8 cellular contexts compared by ENCODE assay signal in genomic region chr10:13891542-13892431, GRCh38.
A peak's percentile ranks its signal among the peaks of the same experiment; 100 is the strongest.
DNase-seq lines count a peak whose midpoint lies in the region; ATAC-seq and TF ChIP-seq lines count a peak whose summit lies in the region.

No MANE protein-coding gene starts in this region.

- H3K36me3 Mint-ChIP-seq in activated CD4-positive, alpha-beta T cell treated with anti-CD3 and anti-CD28 coated beads, Interleukin-2, amount 10 ng/mL, durations not matched to agents 7 days and 5 days (ENCODE audit: low read depth) = no peaks in the 10 kb centered on the region

- H3K4me3 ChIP-seq in cardiac muscle cell = peak overlapping the region; percentile 54
- H3K4me3 ChIP-seq in prostate gland = peak overlapping the region; percentile 40 to 42

- H3K36me3 ChIP-seq in cardiac muscle cell = no peaks in the 10 kb centered on the region
- no peaks in the 10 kb centered on the region for H3K36me3 ChIP-seq in prostate gland

- POLR2A ChIA-PET in activated CD4-positive, alpha-beta T cell treated with anti-CD3 and anti-CD28 coated beads, Interleukin-2, amount 10 ng/mL, durations not matched to agents 7 days and 5 days (lab: Charles Lee) = no interaction called here

- H3K4me1 ChIP-seq in cardiac muscle cell (ENCODE audit: low read depth) (no peaks in the 10 kb centered on the region), prostate gland (replicated peaks) (no peaks in the 10 kb centered on the region)

- 3% methylated on average over 22 of the region's 95 CpGs for WGBS in prostate gland

- H3K27ac ChIP-seq in cardiac muscle cell = no peak overlapping the region
- H3K27ac ChIP-seq in prostate gland = peak overlapping the region; percentile 35 to 61

- CTCF ChIA-PET in activated CD4-positive, alpha-beta T cell treated with anti-CD3 and anti-CD28 coated beads, Interleukin-2, amount 10 ng/mL, durations not matched to agents 7 days and 5 days (lab: Charles Lee) = no interaction called here

- peak overlapping the region; percentile 33 for H3K4me3 Mint-ChIP-seq in activated CD4-positive, alpha-beta T cell treated with anti-CD3 and anti-CD28 coated beads, Interleukin-2, amount 10 ng/mL, durations not matched to agents 7 days and 5 days

- no peak overlapping the region for H3K27ac Mint-ChIP-seq in activated CD4-positive, alpha-beta T cell treated with anti-CD3 and anti-CD28 coated beads, Interleukin-2, amount 10 ng/mL, durations not matched to agents 7 days and 5 days

- no peak for TF ChIP-seq POLR2A in prostate gland (IDR thresholded peaks at IDR 0.05)

- H3K9me3 ChIP-seq in cardiac muscle cell (ENCODE audit: low read depth) (no peaks in the 10 kb centered on the region), prostate gland (no peaks in the 10 kb centered on the region)

- peaks cover 11% of the 10 kb centered on the region for H3K4me1 Mint-ChIP-seq in activated CD4-positive, alpha-beta T cell treated with anti-CD3 and anti-CD28 coated beads, Interleukin-2, amount 10 ng/mL, durations not matched to agents 7 days and 5 days

- no peaks in the 10 kb centered on the region for H3K9me3 Mint-ChIP-seq in activated CD4-positive, alpha-beta T cell treated with anti-CD3 and anti-CD28 coated beads, Interleukin-2, amount 10 ng/mL, durations not matched to agents 7 days and 5 days

- intact Hi-C loops in prostate gland (cut with DNase I) = loop anchor here (5.0 kb wide), 3 partner anchors 54 to 99 kb away; no protein-coding TSS in a partner anchor

- H3K27me3 Mint-ChIP-seq in activated CD4-positive, alpha-beta T cell treated with anti-CD3 and anti-CD28 coated beads, Interleukin-2, amount 10 ng/mL, durations not matched to agents 7 days and 5 days = peaks cover 71% of the 10 kb centered on the region

- TF ChIP-seq CTCF in cardiac muscle cell (IDR thresholded peaks at IDR 0.05; ENCODE audit: low read depth, low read length) = no peak
- no peak for TF ChIP-seq CTCF in prostate gland (IDR thresholded peaks at IDR 0.05)

- DNase-seq in activated CD4-positive, alpha-beta T cell treated with anti-CD3 and anti-CD28 coated beads, Interleukin-2, amount 10 ng/mL, durations not matched to agents 7 days and 5 days = no peak
- DNase-seq in activated CD4-positive, alpha-beta T cell treated with anti-CD3 and anti-CD28 coated beads for 4 hours = no peak
- DNase-seq in activated T-cell treated with anti-CD3 and anti-CD28 coated beads, Interleukin-2, amount 50 U/mL, for 48 hours = peak; percentile 24 to 32
- DNase-seq in cardiac muscle cell (ENCODE audit: low read depth in 1 of 2, low spot score in 1 of 2) (peak; percentile 34 to 73), prostate gland (ENCODE audit: low spot score) (no peak), KG1 (lab: John Stamatoyannopoulos, UW) (no peak), NCI-H2081 treated with DMSO at 0.1 percent for 48 hours (lab: John Stamatoyannopoulos, UW) (no peak)

- H3K27me3 ChIP-seq in cardiac muscle cell = peaks cover 4% of the 10 kb centered on the region
- H3K27me3 ChIP-seq in prostate gland (replicated peaks; ENCODE audit: insufficient read depth) = no peaks in the 10 kb centered on the region

- ATAC-seq in HG02884 (IDR thresholded peaks at IDR 0.05; ENCODE audit: unreplicated experiment) = no peak

Comparison
In these comparisons a context has a peak if more than half of its experiments do, and no peak if none do; other contexts are left out.
1. DNase-seq: peak in activated T-cell treated with anti-CD3 and anti-CD28 coated beads, Interleukin-2, amount 50 U/mL, for 48 hours (2 of 2) and cardiac muscle cell (2 of 2); none in activated CD4-positive, alpha-beta T cell treated with anti-CD3 and anti-CD28 coated beads, Interleukin-2, amount 10 ng/mL, durations not matched to agents 7 days and 5 days (single experiment), activated CD4-positive, alpha-beta T cell treated with anti-CD3 and anti-CD28 coated beads for 4 hours (0 of 2), prostate gland (single experiment), KG1 (single experiment) and NCI-H2081 treated with DMSO at 0.1 percent for 48 hours (single experiment).